ENCODE assay signal across 26 cellular contexts in genomic region chr11:77172666-77172982, GRCh38. TPM values are rescaled to one million over a fixed set of nuclear protein-coding genes. Genes with fewer than 3 reads are reported as not detected.
DNase-seq lines count a peak whose midpoint lies in the region; ATAC-seq and TF ChIP-seq lines count a peak whose summit lies in the region.
"Had no signal": no experiment of that assay in that cellular context is flagged by ENCODE, and none has a peak within 500 bp of the region (broad histone marks: within the 10 kb centered on the region; RNA-seq: fewer than 3 reads in every experiment).

No MANE protein-coding gene starts in this region.

- CTCF ChIA-PET in SK-N-SH (lab: Yijun Ruan, JAX) = interaction anchor here (3.3 to 5.0 kb wide), 2 partner anchors 15 to 45 kb away, joined by 19 to 41 read pairs; partner anchors contain the start of gene MYO7A

- no peaks in the 10 kb centered on the region for H3K9me2 ChIP-seq in SK-N-SH

- H3K4me1 Mint-ChIP-seq in neural progenitor cell = peaks cover 68% of the 10 kb centered on the region
- H3K4me1 Mint-ChIP-seq: activated CD4-positive, alpha-beta T cell treated with anti-CD3 and anti-CD28 coated beads, Interleukin-2, amount 10 ng/mL, durations not matched to agents 7 days and 5 days had no signal

- H3K27ac ChIP-seq in SK-N-SH (ENCODE audit: low read depth in 2 of 2, low read length in 1 of 2) = no peak overlapping the region
- H3K27ac ChIP-seq in neural progenitor cell = no peak overlapping the region
- no peak overlapping the region for H3K27ac ChIP-seq in transverse colon
- H3K27ac ChIP-seq: Peyer's patch, psoas muscle, skin epidermis, suprapubic skin had no signal

- TF ChIP-seq EP300 in SK-N-SH (IDR thresholded peaks at IDR 0.05; ENCODE audit: borderline replicate concordance in 1 of 2, low read depth in 1 of 2, low read length in 1 of 2) = no peak
- no peak for TF ChIP-seq EP300 in transverse colon (IDR thresholded peaks at IDR 0.05; ENCODE audit: low read depth)

- TF ChIP-seq POLR2A in transverse colon (IDR thresholded peaks at IDR 0.05) = no peak

- DNase-seq in SK-N-SH = peak; percentile 51
- peak; percentile 21 for DNase-seq in RPMI7951 (ENCODE audit: low read depth)
- peak; percentile 33 for DNase-seq in foreskin melanocyte
- peak; percentile 54 for DNase-seq in neural progenitor cell (ENCODE audit: low spot score)
- DNase-seq in transverse colon = no peak
- DNase-seq: activated CD4-positive, alpha-beta T cell treated with anti-CD3 and anti-CD28 coated beads, Interleukin-2, amount 10 ng/mL, durations not matched to agents 7 days and 5 days; activated naive CD4-positive, alpha-beta T cell treated with anti-CD3 and anti-CD28 coated beads for 36 hours; AML-193; amniotic stem cell; glutamatergic neuron; H9; mesendoderm; NCI-H1105; NCI-H2081; nucleus accumbens; Peyer's patch; stimulated activated CD4-positive, alpha-beta T cell treated with anti-CD3 and anti-CD28 coated beads, Interleukin-2, amount 100 ng/mL, for 48 hours had no signal

- TF ChIP-seq RAD21 in SK-N-SH (IDR thresholded peaks at IDR 0.05; ENCODE audit: low read length) = no peak

- peak overlapping the region; percentile 85 for H3K27ac Mint-ChIP-seq in neural progenitor cell
- H3K27ac Mint-ChIP-seq: activated CD4-positive, alpha-beta T cell treated with anti-CD3 and anti-CD28 coated beads, Interleukin-2, amount 10 ng/mL, durations not matched to agents 7 days and 5 days; activated naive CD4-positive, alpha-beta T cell treated with anti-CD3 and anti-CD28 coated beads for 36 hours; stimulated activated memory B cell treated with anti-CD40 and anti-IgM and Interleukin-4, amounts not matched to agents 10 μg/mL and 1 μg/mL and 100 μg/mL, for 72 hours; T-helper 1 cell treated with Interleukin-12 subunit alpha and Interleukin-12 subunit beta and Interleukin-4 antibody, amounts not matched to agents 30 μg/mL and 1 μg/mL, for 36 hours had no signal

- in situ Hi-C loops in transverse colon (cut with MboI; ENCODE audit: low pct_ligation_motif_present in 1 of 4, low pct_unique_long_range_greater_than_20kb in 1 of 4, low sequenced_read_pairs in 3 of 4) = no loop called here

- ATAC-seq in SK-N-SH treated with all-trans-retinoic acid at 6 μM for 48 hours = no peak
- no peak for ATAC-seq in GM18870 (IDR thresholded peaks at IDR 0.05; ENCODE audit: unreplicated experiment)
- no peak for ATAC-seq in GM18519 (IDR thresholded peaks at IDR 0.05; ENCODE audit: low FRiP score, unreplicated experiment)
- ATAC-seq: psoas muscle; stimulated activated memory B cell treated with anti-CD40 and anti-IgM and Interleukin-4, amounts not matched to agents 10 μg/mL and 1 μg/mL and 100 μg/mL, for 72 hours had no signal

- H4K20me1 ChIP-seq in SK-N-SH (ENCODE audit: insufficient read depth) (no peaks in the 10 kb centered on the region), neural progenitor cell (ENCODE audit: low read depth) (no peaks in the 10 kb centered on the region)

- H3K9me3 ChIP-seq in SK-N-SH = no peaks in the 10 kb centered on the region
- H3K9me3 ChIP-seq in neural progenitor cell (ENCODE audit: low read depth) = no peaks in the 10 kb centered on the region
- H3K9me3 ChIP-seq in transverse colon = no peaks in the 10 kb centered on the region
- H3K9me3 ChIP-seq: Peyer's patch, psoas muscle, suprapubic skin had no signal

- no peaks in the 10 kb centered on the region for H3K79me2 ChIP-seq in SK-N-SH (ENCODE audit: insufficient read depth)
- H3K79me2 ChIP-seq in neural progenitor cell (ENCODE audit: low read depth) = no peaks in the 10 kb centered on the region

- no peak overlapping the region for H3K9ac ChIP-seq in SK-N-SH
- H3K9ac ChIP-seq in neural progenitor cell = no peak overlapping the region

- H3K36me3 Mint-ChIP-seq in neural progenitor cell = no peaks in the 10 kb centered on the region
- H3K36me3 Mint-ChIP-seq: stimulated activated memory B cell treated with anti-CD40 and anti-IgM and Interleukin-4, amounts not matched to agents 10 μg/mL and 1 μg/mL and 100 μg/mL, for 72 hours had no signal

- WGBS in SK-N-SH (ENCODE audit: low lambda C conversion rate) = 88% methylated on average over 11 of the region's 16 CpGs
- 87% methylated on average over 16 of the region's 16 CpGs; no CpG with 5 or more reads in 1 of the 2 donors for WGBS in transverse colon (ENCODE audit: low coverage in 1 of 2), 2 donors

- H3K27me3 ChIP-seq in SK-N-SH (ENCODE audit: insufficient read depth) (no peaks in the 10 kb centered on the region), neural progenitor cell (no peaks in the 10 kb centered on the region), transverse colon (no peaks in the 10 kb centered on the region)
- H3K27me3 ChIP-seq: Peyer's patch, suprapubic skin had no signal

- H3K4me3 ChIP-seq in SK-N-SH (ENCODE audit: low read depth in 2 of 2, low read length in 1 of 2) = no peak overlapping the region
- no peak overlapping the region for H3K4me3 ChIP-seq in neural progenitor cell
- no peak overlapping the region for H3K4me3 ChIP-seq in transverse colon
- H3K4me3 ChIP-seq: Peyer's patch, psoas muscle, skin epidermis, suprapubic skin had no signal

- POLR2A ChIA-PET in SK-N-SH (lab: Yijun Ruan, JAX) = no interaction called here

- TF ChIP-seq CTCF in SK-N-SH (IDR thresholded peaks at IDR 0.05) (no peak), neural progenitor cell (IDR thresholded peaks at IDR 0.05) (no peak), transverse colon (IDR thresholded peaks at IDR 0.05) (no peak)

- no peaks in the 10 kb centered on the region; a peak in 1 of 4 replicates for H3K4me1 ChIP-seq in SK-N-SH (ENCODE audit: control insufficient read depth in 1 of 2, insufficient read depth in 2 of 2, low read depth in 1 of 2, low read length in 1 of 2)
- peaks cover 54% of the 10 kb centered on the region for H3K4me1 ChIP-seq in neural progenitor cell
- no peaks in the 10 kb centered on the region for H3K4me1 ChIP-seq in transverse colon
- H3K4me1 ChIP-seq: Peyer's patch, psoas muscle, suprapubic skin had no signal

- no peak overlapping the region for H3K4me3 Mint-ChIP-seq in neural progenitor cell
- H3K4me3 Mint-ChIP-seq: activated CD4-positive, alpha-beta T cell treated with anti-CD3 and anti-CD28 coated beads, Interleukin-2, amount 10 ng/mL, durations not matched to agents 7 days and 5 days; activated naive CD4-positive, alpha-beta T cell treated with anti-CD3 and anti-CD28 coated beads for 36 hours; dendritic cell treated with granulocyte-macrophage colony-stimulating factor and Interleukin-4, amounts not matched to agents 40 ng/mL and 50 ng/mL, for 4 days; H9; stimulated activated memory B cell treated with anti-CD40 and anti-IgM and Interleukin-4, amounts not matched to agents 10 μg/mL and 1 μg/mL and 100 μg/mL, for 72 hours; T-helper 1 cell treated with Interleukin-12 subunit alpha and Interleukin-12 subunit beta and Interleukin-4 antibody, amounts not matched to agents 30 μg/mL and 1 μg/mL, for 36 hours had no signal

- H2AFZ ChIP-seq in SK-N-SH (ENCODE audit: low read depth) = no peak overlapping the region
- H2AFZ ChIP-seq in neural progenitor cell (replicated peaks) = no peak overlapping the region

- H3K36me3 ChIP-seq in SK-N-SH (replicated peaks in 1 of 2; ENCODE audit: control insufficient read depth in 1 of 2, insufficient read depth in 2 of 2, low read length in 1 of 2) = no peaks in the 10 kb centered on the region
- no peaks in the 10 kb centered on the region for H3K36me3 ChIP-seq in neural progenitor cell
- H3K36me3 ChIP-seq in transverse colon = no peaks in the 10 kb centered on the region
- H3K36me3 ChIP-seq: Peyer's patch, suprapubic skin had no signal

- H3F3A ChIP-seq in SK-N-SH (replicated peaks; ENCODE audit: insufficient read depth) = no peaks in the 10 kb centered on the region
- peaks cover 30% of the 10 kb centered on the region for H3F3A ChIP-seq in neural progenitor cell (ENCODE audit: low read depth)

- H3K4me2 ChIP-seq in SK-N-SH (no peak overlapping the region), neural progenitor cell (peak overlapping the region; percentile 78)

- intact Hi-C loops in transverse colon (cut with DNase I; ENCODE audit: low total_unique reads) = no loop called here

- peaks cover 22% of the 10 kb centered on the region for H3K27me3 Mint-ChIP-seq in neural progenitor cell (ENCODE audit: insufficient read depth, low read depth)
- H3K27me3 Mint-ChIP-seq: activated CD4-positive, alpha-beta T cell treated with anti-CD3 and anti-CD28 coated beads, Interleukin-2, amount 10 ng/mL, durations not matched to agents 7 days and 5 days; stimulated activated memory B cell treated with anti-CD40 and anti-IgM and Interleukin-4, amounts not matched to agents 10 μg/mL and 1 μg/mL and 100 μg/mL, for 72 hours had no signal

- no peaks in the 10 kb centered on the region for H3K9me3 Mint-ChIP-seq in neural progenitor cell
- H3K9me3 Mint-ChIP-seq: activated CD4-positive, alpha-beta T cell treated with anti-CD3 and anti-CD28 coated beads, Interleukin-2, amount 10 ng/mL, durations not matched to agents 7 days and 5 days; activated naive CD4-positive, alpha-beta T cell treated with anti-CD3 and anti-CD28 coated beads for 36 hours; dendritic cell treated with granulocyte-macrophage colony-stimulating factor and Interleukin-4, amounts not matched to agents 40 ng/mL and 50 ng/mL, for 4 days; stimulated activated memory B cell treated with anti-CD40 and anti-IgM and Interleukin-4, amounts not matched to agents 10 μg/mL and 1 μg/mL and 100 μg/mL, for 72 hours; T-helper 1 cell treated with Interleukin-12 subunit alpha and Interleukin-12 subunit beta and Interleukin-4 antibody, amounts not matched to agents 30 μg/mL and 1 μg/mL, for 36 hours had no signal

TF ChIP-seq in SK-N-SH, 30 proteins besides CTCF, POLR2A, EP300 and RAD21 (continues in another document):
- TF ChIP-seq FOSL2 (IDR thresholded peaks at IDR 0.05; ENCODE audit: borderline replicate concordance, low read depth) (no peak), MEF2A (IDR thresholded peaks at IDR 0.05; ENCODE audit: borderline replicate concordance, low read depth) (no peak), SMC3 (IDR thresholded peaks at IDR 0.05; ENCODE audit: low read depth, low read length) (no peak), SIN3A (IDR thresholded peaks at IDR 0.05; ENCODE audit: borderline replicate concordance, low read depth, low read length) (no peak)

TF ChIP-seq in SK-N-SH treated with all-trans-retinoic acid at 6 μM for 48 hours, 23 proteins besides CTCF, POLR2A, EP300 and RAD21 (continues in another document):
- TF ChIP-seq RARB (CRISPR knock-in tag; IDR thresholded peaks at IDR 0.05) (no peak), PPARA (CRISPR knock-in tag; IDR thresholded peaks at IDR 0.05; ENCODE audit: borderline replicate concordance) (no peak), ZFP3 (CRISPR knock-in tag; IDR thresholded peaks at IDR 0.05) (no peak), ISL1 (CRISPR knock-in tag; IDR thresholded peaks at IDR 0.05) (no peak)

RNA-seq across cellular contexts. Expression of gene MYO7A, which starts 44.6 kb away (rescaled TPM):
- polyA plus RNA-seq in SK-N-SH (2012; rRNA removed) = 0.08 and 0.11 TPM in 2 replicates
- polyA plus RNA-seq in SK-N-SH (2012; cell fraction: cytosol; rRNA removed) = 0.03 and 0.04 TPM in 2 replicates
- polyA plus RNA-seq in SK-N-SH (2012; cell fraction: nucleus; rRNA removed) = 0.74 and 0.85 TPM in 2 replicates
- 0.29 and 0.36 TPM in 2 replicates for total RNA-seq in RPMI7951 (2014; rRNA removed; shearing (Covaris generic))
- 0.97 and 2.7 TPM in 2 replicates for total RNA-seq in neural progenitor cell (ENCODE audit: low replicate concordance)
- total RNA-seq in transverse colon = 10 to 100 TPM in 1 of 4 donors, 1 to 10 TPM in 3; 4.6 to 11.2 (median 5.5) TPM
- total RNA-seq: activated naive CD4-positive, alpha-beta T cell treated with anti-CD3 and anti-CD28 coated beads for 36 hours had no signal
